ENCODE assay signal across 13 cellular contexts in the genomic region with DNA sequence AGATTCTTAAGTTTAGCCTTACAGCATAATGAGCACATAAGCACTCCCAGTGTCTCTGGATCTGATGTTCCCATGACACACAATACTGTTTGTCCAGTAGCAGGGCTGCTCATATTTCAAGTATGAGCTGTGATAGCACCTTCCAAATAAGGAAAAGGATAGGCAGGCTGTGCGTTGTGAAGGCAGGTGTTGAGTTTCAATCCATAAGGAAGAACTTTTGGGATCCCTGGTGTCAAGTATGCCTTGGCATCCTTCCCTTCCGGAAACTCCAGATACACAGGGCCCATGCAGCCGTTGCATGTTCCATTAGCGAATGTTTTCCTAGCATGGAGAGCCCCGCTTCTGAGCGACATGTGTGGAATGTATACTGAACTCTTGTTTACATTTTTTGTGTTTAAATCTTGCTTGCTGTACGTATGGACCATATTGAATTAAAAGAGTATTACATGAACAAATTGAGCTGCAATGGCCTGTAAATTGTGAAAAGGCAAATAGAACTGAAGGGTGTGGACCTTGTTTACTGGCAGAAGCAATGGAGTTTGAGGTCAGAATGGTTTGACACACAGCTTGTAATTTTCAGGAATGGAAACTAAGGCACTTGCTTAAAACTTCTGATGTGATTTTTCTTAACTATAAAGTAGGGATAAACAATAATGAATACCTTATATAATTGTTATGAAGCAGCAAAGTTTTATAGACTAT. TPM values are rescaled to one million over a fixed set of nuclear protein-coding genes. Genes with fewer than 3 reads are reported as not detected.
DNase-seq lines count a peak whose midpoint lies in the region; ATAC-seq and TF ChIP-seq lines count a peak whose summit lies in the region.
"Had no signal": no experiment of that assay in that cellular context is flagged by ENCODE, and none has a peak within 500 bp of the region (broad histone marks: within the 10 kb centered on the region; RNA-seq: fewer than 3 reads in every experiment).

No MANE protein-coding gene starts in this region.

- H3K27me3 Mint-ChIP-seq in progenitor cell of endocrine pancreas = no peaks in the 10 kb centered on the region

- H3K27ac ChIP-seq in heart left ventricle (peak overlapping the region in 4 of 12 donors; percentile 16 to 33 (median 22)), skeletal muscle tissue (ENCODE audit: low read depth, low read length) (no peak overlapping the region)

- H3K27me3 ChIP-seq in heart left ventricle (no peaks in the 10 kb centered on the region), skeletal muscle tissue (ENCODE audit: control insufficient read depth in 3 of 3, insufficient read depth in 3 of 3, low read length in 3 of 3) (no peaks in the 10 kb centered on the region)
- H3K27me3 ChIP-seq: MG63 had no signal

- H3K4me1 ChIP-seq in heart left ventricle (peaks cover 0 to 10% (median 0%) of the 10 kb centered on the region in 12 donors), skeletal muscle tissue (ENCODE audit: control insufficient read depth in 3 of 3, insufficient read depth in 3 of 3, low read length in 3 of 3) (peaks cover 6 to 8% (median 7%) of the 10 kb centered on the region in 3 donors)

- DNase-seq in LHCN-M2 (ENCODE audit: low read depth) = peak; percentile 80
- DNase-seq in NCI-H526 treated with DMSO at 0.1 percent for 48 hours (lab: John Stamatoyannopoulos, UW) = peak; percentile 89
- DNase-seq in heart left ventricle = no peak
- DNase-seq in progenitor cell of endocrine pancreas (ENCODE audit: low spot score, unreplicated experiment) = no peak
- DNase-seq in NCI-H446 (lab: John Stamatoyannopoulos, UW) = no peak
- DNase-seq: activated CD8-positive, alpha-beta memory T cell treated with anti-CD3 and anti-CD28 coated beads, Interleukin-2, amount 50 U/mL, for 48 hours; cortex of kidney; MG63; posterior cingulate gyrus; T-cell had no signal

- TF ChIP-seq CTCF in heart left ventricle (IDR thresholded peaks at IDR 0.05) = no peak
- no peak for TF ChIP-seq CTCF in progenitor cell of endocrine pancreas (IDR thresholded peaks at IDR 0.05; ENCODE audit: unreplicated experiment)

- H3K9me3 ChIP-seq in heart left ventricle = peaks cover 0 to 8% (median 0%) of the 10 kb centered on the region in 12 donors
- no peaks in the 10 kb centered on the region for H3K9me3 ChIP-seq in skeletal muscle tissue (ENCODE audit: control insufficient read depth in 3 of 3, low read length in 3 of 3)
- H3K9me3 ChIP-seq: MG63 had no signal

- no peaks in the 10 kb centered on the region for H3K9me3 Mint-ChIP-seq in progenitor cell of endocrine pancreas (ENCODE audit: low read depth)
- H3K9me3 Mint-ChIP-seq: T-cell had no signal

- ATAC-seq in heart left ventricle = peak; percentile 82 to 92 (median 88)
- no peak for ATAC-seq in HG03571 (IDR thresholded peaks at IDR 0.05; ENCODE audit: unreplicated experiment)
- ATAC-seq in HG03457 (IDR thresholded peaks at IDR 0.05; ENCODE audit: unreplicated experiment) = no peak
- ATAC-seq: T-cell had no signal

- no peak overlapping the region for H3K4me3 Mint-ChIP-seq in progenitor cell of endocrine pancreas (ENCODE audit: low read depth)
- H3K4me3 Mint-ChIP-seq: T-cell had no signal

- TF ChIP-seq POLR2A in heart left ventricle (IDR thresholded peaks at IDR 0.05) = no peak

- intact Hi-C loops in heart left ventricle (cut with DNase I) = loop anchor here in 3 of 10 donors (5.0 to 10.0 kb wide), 3 partner anchors 33 to 276 kb away; a partner anchor contains a TSS

- H3K4me3 ChIP-seq in heart left ventricle = no peak overlapping the region
- peak overlapping the region in 2 of 3 donors; percentile 35 to 42 for H3K4me3 ChIP-seq in skeletal muscle tissue (ENCODE audit: low read length in 3 of 3)
- H3K4me3 ChIP-seq: MG63 had no signal

- H3K36me3 ChIP-seq in heart left ventricle = no peaks in the 10 kb centered on the region
- no peaks in the 10 kb centered on the region for H3K36me3 ChIP-seq in skeletal muscle tissue (ENCODE audit: control insufficient read depth in 3 of 3, insufficient read depth in 3 of 3, low read length in 3 of 3)
- H3K36me3 ChIP-seq: MG63 had no signal

- no peaks in the 10 kb centered on the region for H3K36me3 Mint-ChIP-seq in progenitor cell of endocrine pancreas (ENCODE audit: insufficient read depth)
- H3K36me3 Mint-ChIP-seq: T-cell had no signal

- 33 to 53% (median 38%) methylated on average over 7 of the region's 7 CpGs for WGBS in heart left ventricle, 4 donors

- H3K4me1 Mint-ChIP-seq in progenitor cell of endocrine pancreas (ENCODE audit: low read depth) = peaks cover 15% of the 10 kb centered on the region
- H3K4me1 Mint-ChIP-seq: T-cell had no signal

- no peak overlapping the region for H3K27ac Mint-ChIP-seq in progenitor cell of endocrine pancreas
- H3K27ac Mint-ChIP-seq: T-cell had no signal

- H3K9ac ChIP-seq in skeletal muscle tissue (ENCODE audit: low read depth in 1 of 3, low read length in 3 of 3) = no peak overlapping the region

RNA-seq across cellular contexts. Expression of a gene that starts 33.7 kb away (rescaled TPM):
- total RNA-seq in LHCN-M2 (2014; rRNA removed) = 0.46 and 0.83 TPM in 2 replicates
- polyA plus RNA-seq in LHCN-M2 (2012) = 0.22 TPM
- total RNA-seq in heart left ventricle = 100 to 1,000 TPM in 2 of 9 donors, 10 to 100 TPM in 7; 65.6 to 123 (median 88.7) TPM
- polyA plus RNA-seq in heart left ventricle = 10 to 100 TPM; 25.9 to 57.3 TPM
- total RNA-seq in skeletal muscle tissue = 53.2 TPM
- total RNA-seq in progenitor cell of endocrine pancreas = 19.8 and 21.3 TPM in 2 replicates

Comparison
In these comparisons a context has a peak if more than half of its experiments do, and no peak if none do; other contexts are left out.
1. DNase-seq: peak in LHCN-M2 (single experiment) and NCI-H526 treated with DMSO at 0.1 percent for 48 hours (single experiment); none in heart left ventricle (0 of 5), progenitor cell of endocrine pancreas (single experiment) and NCI-H446 (0 of 2).
2. ATAC-seq: peak in heart left ventricle (4 of 4); none in HG03571 (single experiment) and HG03457 (single experiment).
3. H3K4me3 ChIP-seq: peak in skeletal muscle tissue (2 of 3); none in heart left ventricle (0 of 12).
4. RNA of a gene that starts 33.7 kb away (total RNA-seq): 65.6 to 123 TPM in heart left ventricle, 53.2 TPM in skeletal muscle tissue (single experiment) and 19.8 to 21.3 TPM in progenitor cell of endocrine pancreas; 0.46 to 0.83 TPM in LHCN-M2; every median in the first group is over 10 times any median in the second.